In the genomic region with DNA sequence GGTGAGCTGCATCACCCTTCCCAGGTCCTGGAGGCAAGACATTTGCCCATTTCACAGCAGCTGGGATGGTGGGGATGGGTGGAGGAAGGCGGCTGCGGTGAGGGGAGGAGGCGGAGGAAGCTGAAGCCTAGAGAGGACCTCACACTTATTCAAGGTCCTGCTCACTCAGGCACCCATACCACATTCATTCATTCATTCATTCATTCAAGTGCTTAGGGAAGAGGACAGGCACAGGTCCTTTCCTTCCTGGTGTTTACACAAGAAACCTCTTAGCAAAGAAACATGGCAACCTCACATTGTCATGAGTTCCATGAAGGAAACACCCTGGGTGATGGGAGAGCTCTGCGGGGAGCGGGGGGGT, we compare ENCODE assay signal across 31 cellular contexts. TPM values are rescaled to one million over a fixed set of nuclear protein-coding genes. Genes with fewer than 3 reads are reported as not detected.
DNase-seq lines count a peak whose midpoint lies in the region; ATAC-seq and TF ChIP-seq lines count a peak whose summit lies in the region.
"Had no signal": no experiment of that assay in that cellular context is flagged by ENCODE, and none has a peak within 500 bp of the region (broad histone marks: within the 10 kb centered on the region; RNA-seq: fewer than 3 reads in every experiment).

No MANE protein-coding gene starts in this region.

- POLR2A ChIA-PET in activated CD4-positive, alpha-beta T cell treated with anti-CD3 and anti-CD28 coated beads, Interleukin-2, amount 10 ng/mL, durations not matched to agents 7 days and 5 days (lab: Charles Lee): no interaction called here
- POLR2A ChIA-PET in PC-3 (lab: Charles Lee; ENCODE audit: unreplicated experiment): interaction anchor here (0.6 kb wide), 2 partner anchors 19 to 32 kb away, joined by 4 to 5 read pairs; a partner anchor contains a TSS

- peaks cover 26% of the 10 kb centered on the region for H3K4me1 Mint-ChIP-seq in activated CD4-positive, alpha-beta T cell treated with anti-CD3 and anti-CD28 coated beads, Interleukin-2, amount 10 ng/mL, durations not matched to agents 7 days and 5 days
- H3K4me1 Mint-ChIP-seq in central memory CD8-positive, alpha-beta T cell: peaks cover 12% of the 10 kb centered on the region
- H3K4me1 Mint-ChIP-seq in stimulated activated naive B cell treated with anti-CD40 and anti-IgM and Interleukin-4, amounts not matched to agents 10 μg/mL and 1 μg/mL and 100 μg/mL, for 72 hours: peaks cover 9 to 32% of the 10 kb centered on the region in 2 donors
- H3K4me1 Mint-ChIP-seq in natural killer cell treated with Interleukin-12 subunit alpha and Interleukin-12 subunit beta and Interleukin-15 and Interleukin-18, amount 100 ng/mL, for 72 hours (ENCODE audit: low read depth in 2 of 2): peaks cover 0 to 10% of the 10 kb centered on the region in 2 donors

- no peak for DNase-seq in activated CD4-positive, alpha-beta T cell treated with anti-CD3 and anti-CD28 coated beads, Interleukin-2, amount 10 ng/mL, durations not matched to agents 7 days and 5 days
- DNase-seq in activated CD4-positive, alpha-beta T cell treated with anti-CD3 and anti-CD28 coated beads, Interleukin-2, amount 50 U/mL, for 48 hours: no peak
- DNase-seq in PC-3: peak; percentile 9
- DNase-seq in central memory CD8-positive, alpha-beta T cell (ENCODE audit: low spot score in 2 of 2): no peak
- no peak for DNase-seq in stimulated activated naive B cell treated with anti-CD40 and anti-IgM and Interleukin-4, amounts not matched to agents 10 μg/mL and 1 μg/mL and 100 μg/mL, for 72 hours
- no peak for DNase-seq in NCI-H2171 (lab: John Stamatoyannopoulos, UW)
- DNase-seq in natural killer cell treated with Interleukin-12 subunit alpha and Interleukin-12 subunit beta and Interleukin-15 and Interleukin-18, amount 100 ng/mL, for 72 hours (ENCODE audit: low spot score): no peak
- DNase-seq: activated CD4-positive, alpha-beta T cell treated with anti-CD3 and anti-CD28 coated beads for 48 hours; Caco-2; DND-41; endodermal cell; esophagus squamous epithelium; GOT3; MV-4-11; naive B cell; NCI-H2227 treated with DMSO at 0.1 percent for 48 hours; retina; spleen; stimulated activated CD4-positive, alpha-beta T cell treated with anti-CD3 and anti-CD28 coated beads, Interleukin-4, amount 100 ng/mL, for 1 hour; stimulated activated naive CD4-positive, alpha-beta T cell treated with Interleukin-2 at 50 U/mL for 16 hours had no signal

- H3K27ac ChIP-seq in PC-3 (ENCODE audit: low read length): no peak overlapping the region
- H3K27ac ChIP-seq: coronary artery, hepatocyte, KMS-11, SK-N-MC had no signal

- peaks cover 12% of the 10 kb centered on the region; the same call in 1 of the 2 replicates for H3K36me3 ChIP-seq in PC-3 (ENCODE audit: low read depth, low read length)

- H3K4me3 Mint-ChIP-seq in activated CD4-positive, alpha-beta T cell treated with anti-CD3 and anti-CD28 coated beads, Interleukin-2, amount 10 ng/mL, durations not matched to agents 7 days and 5 days: no peak overlapping the region
- H3K4me3 Mint-ChIP-seq in central memory CD8-positive, alpha-beta T cell: no peak overlapping the region
- peak overlapping the region; percentile 17 to 42 for H3K4me3 Mint-ChIP-seq in stimulated activated naive B cell treated with anti-CD40 and anti-IgM and Interleukin-4, amounts not matched to agents 10 μg/mL and 1 μg/mL and 100 μg/mL, for 72 hours
- no peak overlapping the region for H3K4me3 Mint-ChIP-seq in natural killer cell treated with Interleukin-12 subunit alpha and Interleukin-12 subunit beta and Interleukin-15 and Interleukin-18, amount 100 ng/mL, for 72 hours
- H3K4me3 Mint-ChIP-seq: endodermal cell; naive B cell; T-helper 1 cell treated with Interleukin-12 subunit alpha and Interleukin-12 subunit beta and Interleukin-4 antibody, amounts not matched to agents 30 μg/mL and 1 μg/mL, for 36 hours had no signal

- intact Hi-C loops in PC-3 (cut with micrococcal nuclease): no loop called here

- no peak for TF ChIP-seq CTCF in PC-3 (conservative IDR thresholded peaks at IDR 0.05; ENCODE audit: low read depth, low read length)

- CTCF ChIA-PET in activated CD4-positive, alpha-beta T cell treated with anti-CD3 and anti-CD28 coated beads, Interleukin-2, amount 10 ng/mL, durations not matched to agents 7 days and 5 days (lab: Charles Lee): interaction anchor here (1.2 to 4.0 kb wide), 4 partner anchors 8 to 222 kb away, joined by 3 to 20 read pairs (median 4); no protein-coding TSS in a partner anchor
- CTCF ChIA-PET in PC-3 (lab: Charles Lee): interaction anchor here (1.1 kb wide), 2 partner anchors 19 to 55 kb away, joined by 4 to 5 read pairs; no protein-coding TSS in a partner anchor

- H3K4me2 ChIP-seq in PC-3 (ENCODE audit: low read length): no peak overlapping the region
- H3K4me2 ChIP-seq: A549, hepatocyte, KMS-11 had no signal

- H3K4me1 ChIP-seq in PC-3 (ENCODE audit: insufficient read depth, low read length): no peaks in the 10 kb centered on the region
- H3K4me1 ChIP-seq: A549 had no signal

- no peaks in the 10 kb centered on the region for H3F3A ChIP-seq in PC-3 (ENCODE audit: low read length, unreplicated experiment)

- no peak overlapping the region for H3K4me3 ChIP-seq in PC-3 (ENCODE audit: low read length)
- H3K4me3 ChIP-seq: A549, coronary artery, esophagus squamous epithelium, hepatocyte, SK-N-MC, spleen, thoracic aorta had no signal

- H3K9ac ChIP-seq in PC-3 (ENCODE audit: low read length): no peak overlapping the region
- H3K9ac ChIP-seq: KMS-11 had no signal

- H3K9me2 ChIP-seq in PC-3 (replicated peaks; ENCODE audit: low read length): no peaks in the 10 kb centered on the region

- H3K36me3 Mint-ChIP-seq in activated CD4-positive, alpha-beta T cell treated with anti-CD3 and anti-CD28 coated beads, Interleukin-2, amount 10 ng/mL, durations not matched to agents 7 days and 5 days (ENCODE audit: low read depth): peaks cover 9% of the 10 kb centered on the region
- H3K36me3 Mint-ChIP-seq in central memory CD8-positive, alpha-beta T cell (ENCODE audit: insufficient read depth): peaks cover 16% of the 10 kb centered on the region
- H3K36me3 Mint-ChIP-seq in stimulated activated naive B cell treated with anti-CD40 and anti-IgM and Interleukin-4, amounts not matched to agents 10 μg/mL and 1 μg/mL and 100 μg/mL, for 72 hours: peaks cover 35 to 51% of the 10 kb centered on the region in 2 donors
- no peaks in the 10 kb centered on the region for H3K36me3 Mint-ChIP-seq in natural killer cell treated with Interleukin-12 subunit alpha and Interleukin-12 subunit beta and Interleukin-15 and Interleukin-18, amount 100 ng/mL, for 72 hours
- H3K36me3 Mint-ChIP-seq: naive B cell had no signal

- no peaks in the 10 kb centered on the region for H4K20me1 ChIP-seq in PC-3 (ENCODE audit: low read length)

- no peaks in the 10 kb centered on the region for H3K79me2 ChIP-seq in PC-3 (ENCODE audit: low read length)
- H3K79me2 ChIP-seq: hepatocyte had no signal

- peak overlapping the region; percentile 80 for H3K27ac Mint-ChIP-seq in activated CD4-positive, alpha-beta T cell treated with anti-CD3 and anti-CD28 coated beads, Interleukin-2, amount 10 ng/mL, durations not matched to agents 7 days and 5 days
- H3K27ac Mint-ChIP-seq in central memory CD8-positive, alpha-beta T cell (ENCODE audit: low read depth): peak overlapping the region; percentile 56
- H3K27ac Mint-ChIP-seq in stimulated activated naive B cell treated with anti-CD40 and anti-IgM and Interleukin-4, amounts not matched to agents 10 μg/mL and 1 μg/mL and 100 μg/mL, for 72 hours: peak overlapping the region; percentile 72
- no peak overlapping the region for H3K27ac Mint-ChIP-seq in natural killer cell treated with Interleukin-12 subunit alpha and Interleukin-12 subunit beta and Interleukin-15 and Interleukin-18, amount 100 ng/mL, for 72 hours
- H3K27ac Mint-ChIP-seq: endodermal cell; T-helper 1 cell treated with Interleukin-12 subunit alpha and Interleukin-12 subunit beta and Interleukin-4 antibody, amounts not matched to agents 30 μg/mL and 1 μg/mL, for 36 hours had no signal

- no peaks in the 10 kb centered on the region for H3K9me3 ChIP-seq in PC-3 (ENCODE audit: low read length)
- H3K9me3 ChIP-seq: A549, Caco-2, esophagus squamous epithelium, spleen, thoracic aorta had no signal

- H3K27me3 Mint-ChIP-seq in activated CD4-positive, alpha-beta T cell treated with anti-CD3 and anti-CD28 coated beads, Interleukin-2, amount 10 ng/mL, durations not matched to agents 7 days and 5 days: no peaks in the 10 kb centered on the region
- H3K27me3 Mint-ChIP-seq in central memory CD8-positive, alpha-beta T cell: no peaks in the 10 kb centered on the region
- no peaks in the 10 kb centered on the region for H3K27me3 Mint-ChIP-seq in stimulated activated naive B cell treated with anti-CD40 and anti-IgM and Interleukin-4, amounts not matched to agents 10 μg/mL and 1 μg/mL and 100 μg/mL, for 72 hours
- no peaks in the 10 kb centered on the region for H3K27me3 Mint-ChIP-seq in natural killer cell treated with Interleukin-12 subunit alpha and Interleukin-12 subunit beta and Interleukin-15 and Interleukin-18, amount 100 ng/mL, for 72 hours
- H3K27me3 Mint-ChIP-seq: naive B cell had no signal

- H3K9me3 Mint-ChIP-seq in activated CD4-positive, alpha-beta T cell treated with anti-CD3 and anti-CD28 coated beads, Interleukin-2, amount 10 ng/mL, durations not matched to agents 7 days and 5 days: no peaks in the 10 kb centered on the region
- H3K9me3 Mint-ChIP-seq in central memory CD8-positive, alpha-beta T cell: no peaks in the 10 kb centered on the region
- no peaks in the 10 kb centered on the region for H3K9me3 Mint-ChIP-seq in stimulated activated naive B cell treated with anti-CD40 and anti-IgM and Interleukin-4, amounts not matched to agents 10 μg/mL and 1 μg/mL and 100 μg/mL, for 72 hours
- no peaks in the 10 kb centered on the region for H3K9me3 Mint-ChIP-seq in natural killer cell treated with Interleukin-12 subunit alpha and Interleukin-12 subunit beta and Interleukin-15 and Interleukin-18, amount 100 ng/mL, for 72 hours
- H3K9me3 Mint-ChIP-seq: endodermal cell; naive B cell; T-helper 1 cell treated with Interleukin-12 subunit alpha and Interleukin-12 subunit beta and Interleukin-4 antibody, amounts not matched to agents 30 μg/mL and 1 μg/mL, for 36 hours had no signal

- H3K27me3 ChIP-seq in PC-3 (ENCODE audit: low read length): no peaks in the 10 kb centered on the region
- H3K27me3 ChIP-seq: esophagus squamous epithelium, hepatocyte, spleen had no signal

- H2AFZ ChIP-seq in PC-3 (ENCODE audit: low read length): no peak overlapping the region
- H2AFZ ChIP-seq: hepatocyte had no signal

- no TSS peak for BruUV-seq in PC-3 (replicated peaks; lab: Mats Ljungman, UMichigan)

- ATAC-seq in PC-3 (no peak; the same call in 1 of the 2 replicates), GM18519 (IDR thresholded peaks at IDR 0.05; ENCODE audit: low FRiP score, unreplicated experiment) (no peak)
- no peak for ATAC-seq in central memory CD8-positive, alpha-beta T cell (replicated peaks; ENCODE audit: extremely low read depth, poor library complexity, severe bottlenecking)
- no peak for ATAC-seq in stimulated activated naive B cell treated with anti-CD40 and anti-IgM and Interleukin-4, amounts not matched to agents 10 μg/mL and 1 μg/mL and 100 μg/mL, for 72 hours (replicated peaks)
- no peak for ATAC-seq in natural killer cell treated with Interleukin-12 subunit alpha and Interleukin-12 subunit beta and Interleukin-15 and Interleukin-18, amount 100 ng/mL, for 72 hours

RNA-seq across cellular contexts. Expression of a gene that starts 0.3 kb away (rescaled TPM):
- 1 to 10 TPM in 1 of 2 experiments, under 1 TPM in 1; 1.00 to 3.3 TPM for total RNA-seq in activated CD4-positive, alpha-beta T cell treated with anti-CD3 and anti-CD28 coated beads, Interleukin-2, amount 10 ng/mL, durations not matched to agents 7 days and 5 days
- 0.58 and 0.69 TPM in 2 replicates for total RNA-seq in PC-3 (2014; rRNA removed)
- total RNA-seq in natural killer cell treated with Interleukin-12 subunit alpha and Interleukin-12 subunit beta and Interleukin-15 and Interleukin-18, amount 100 ng/mL, for 72 hours: 1 to 10 TPM; 2.3 to 2.8 TPM
- total RNA-seq: frontal cortex, hepatocyte, HT1080, osteocyte had no signal

RNA-seq across cellular contexts. Expression of a gene that starts 18.1 kb away (rescaled TPM):
- total RNA-seq in activated CD4-positive, alpha-beta T cell treated with anti-CD3 and anti-CD28 coated beads, Interleukin-2, amount 10 ng/mL, durations not matched to agents 7 days and 5 days: 10 to 100 TPM; 61.0 to 67.1 TPM
- total RNA-seq in PC-3 (2014; rRNA removed): 80.1 and 106 TPM in 2 replicates
- 10 to 100 TPM; 81.1 to 83.3 TPM for total RNA-seq in natural killer cell treated with Interleukin-12 subunit alpha and Interleukin-12 subunit beta and Interleukin-15 and Interleukin-18, amount 100 ng/mL, for 72 hours

RNA-seq across cellular contexts. Expression of a gene that starts 19.7 kb away (rescaled TPM):
- total RNA-seq in activated CD4-positive, alpha-beta T cell treated with anti-CD3 and anti-CD28 coated beads, Interleukin-2, amount 10 ng/mL, durations not matched to agents 7 days and 5 days: 10 to 100 TPM; 47.7 to 50.2 TPM
- 53.6 and 69.9 TPM in 2 replicates for total RNA-seq in PC-3 (2014; rRNA removed)
- total RNA-seq in natural killer cell treated with Interleukin-12 subunit alpha and Interleukin-12 subunit beta and Interleukin-15 and Interleukin-18, amount 100 ng/mL, for 72 hours: 10 to 100 TPM; 65.1 to 96.9 TPM

RNA-seq across cellular contexts. Expression of a gene that starts 20.0 kb away (rescaled TPM):
- total RNA-seq in activated CD4-positive, alpha-beta T cell treated with anti-CD3 and anti-CD28 coated beads, Interleukin-2, amount 10 ng/mL, durations not matched to agents 7 days and 5 days: 10 to 100 TPM; 69.2 to 96.7 TPM
- 126 and 200 TPM in 2 replicates for total RNA-seq in PC-3 (2014; rRNA removed)
- 100 to 1,000 TPM; 156 to 188 TPM for total RNA-seq in natural killer cell treated with Interleukin-12 subunit alpha and Interleukin-12 subunit beta and Interleukin-15 and Interleukin-18, amount 100 ng/mL, for 72 hours

RNA-seq across cellular contexts. Expression of a gene that starts 23.6 kb away (rescaled TPM):
- total RNA-seq in activated CD4-positive, alpha-beta T cell treated with anti-CD3 and anti-CD28 coated beads, Interleukin-2, amount 10 ng/mL, durations not matched to agents 7 days and 5 days: 10 to 100 TPM; 34.1 to 42.1 TPM
- total RNA-seq in PC-3 (2014; rRNA removed): 76.3 and 87.7 TPM in 2 replicates
- total RNA-seq in natural killer cell treated with Interleukin-12 subunit alpha and Interleukin-12 subunit beta and Interleukin-15 and Interleukin-18, amount 100 ng/mL, for 72 hours: 10 to 100 TPM; 38.0 to 71.5 TPM

Comparison
In these comparisons a context has a peak if more than half of its experiments do, and no peak if none do; other contexts are left out.
1. H3K27ac Mint-ChIP-seq: peak in activated CD4-positive, alpha-beta T cell treated with anti-CD3 and anti-CD28 coated beads, Interleukin-2, amount 10 ng/mL, durations not matched to agents 7 days and 5 days (single experiment), central memory CD8-positive, alpha-beta T cell (single experiment) and stimulated activated naive B cell treated with anti-CD40 and anti-IgM and Interleukin-4, amounts not matched to agents 10 μg/mL and 1 μg/mL and 100 μg/mL, for 72 hours (single experiment); none in natural killer cell treated with Interleukin-12 subunit alpha and Interleukin-12 subunit beta and Interleukin-15 and Interleukin-18, amount 100 ng/mL, for 72 hours (0 of 2).
2. H3K4me3 Mint-ChIP-seq: peak in stimulated activated naive B cell treated with anti-CD40 and anti-IgM and Interleukin-4, amounts not matched to agents 10 μg/mL and 1 μg/mL and 100 μg/mL, for 72 hours (2 of 2); none in activated CD4-positive, alpha-beta T cell treated with anti-CD3 and anti-CD28 coated beads, Interleukin-2, amount 10 ng/mL, durations not matched to agents 7 days and 5 days (single experiment), central memory CD8-positive, alpha-beta T cell (single experiment) and natural killer cell treated with Interleukin-12 subunit alpha and Interleukin-12 subunit beta and Interleukin-15 and Interleukin-18, amount 100 ng/mL, for 72 hours (single experiment).